14 cellular contexts compared by ENCODE assay signal in the genomic region with DNA sequence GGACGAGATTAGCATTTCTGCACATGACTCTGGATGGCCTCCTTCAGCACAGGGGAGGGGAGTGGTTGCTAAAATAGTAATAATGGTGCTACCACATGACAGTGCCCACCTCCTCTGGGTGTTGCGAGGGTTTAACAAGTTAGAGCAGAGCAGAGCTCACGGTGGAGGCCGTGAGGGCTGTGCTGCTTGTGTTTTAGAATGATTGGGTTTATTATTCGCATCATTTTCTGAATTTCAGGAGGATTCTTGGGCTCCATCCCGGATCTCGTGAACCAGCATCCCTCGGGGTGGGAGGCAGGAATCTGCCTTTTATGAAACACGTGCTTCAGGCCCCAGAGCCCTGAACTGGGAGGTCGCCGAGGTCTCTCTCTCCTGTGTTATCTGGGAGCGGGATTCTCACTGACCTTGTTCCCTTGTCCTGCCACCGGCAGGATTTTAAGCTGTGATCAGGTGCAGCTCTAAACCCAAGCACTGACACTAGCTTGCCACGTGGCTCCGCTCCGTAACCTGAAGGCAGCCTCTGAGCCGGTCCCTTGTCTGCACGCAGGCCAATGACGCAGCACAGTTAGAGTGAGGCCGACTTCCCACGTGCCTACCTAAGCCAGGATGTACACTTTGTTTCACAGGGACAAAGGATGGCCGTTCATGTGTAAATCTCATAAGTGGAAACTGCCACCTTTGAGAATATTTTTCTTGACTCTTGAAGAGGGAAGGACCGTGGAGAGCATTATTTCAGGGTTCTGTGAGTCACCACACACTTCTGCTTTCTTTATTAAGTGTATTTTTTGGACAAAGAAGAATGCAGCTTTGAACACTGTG.
DNase-seq lines count a peak whose midpoint lies in the region; ATAC-seq and TF ChIP-seq lines count a peak whose summit lies in the region.
"Had no signal": no experiment of that assay in that cellular context is flagged by ENCODE, and none has a peak within 500 bp of the region (broad histone marks: within the 10 kb centered on the region; RNA-seq: fewer than 3 reads in every experiment).

No MANE protein-coding gene starts in this region.

- no peaks in the 10 kb centered on the region for H4K20me1 ChIP-seq in PC-9 (ENCODE audit: insufficient read depth)

- H3K27ac ChIP-seq in left lung (no peak overlapping the region), PC-9 (no peak overlapping the region), gastroesophageal sphincter (no peak overlapping the region)
- H3K27ac ChIP-seq in CD8-positive, alpha-beta memory T cell (ENCODE audit: low read depth, low read length), result no peak overlapping the region
- H3K27ac ChIP-seq: cardiac muscle cell had no signal

- H3K36me3 Mint-ChIP-seq in CD8-positive, alpha-beta memory T cell, result peaks cover 0 to 5% (median 0%) of the 10 kb centered on the region in 3 donors

- H3K4me1 ChIP-seq in left lung, result peaks cover 0 to 12% of the 10 kb centered on the region in 2 donors
- H3K4me1 ChIP-seq in CD8-positive, alpha-beta memory T cell (ENCODE audit: insufficient read depth, low read length), result peaks cover 8% of the 10 kb centered on the region
- H3K4me1 ChIP-seq in PC-9 (replicated peaks; ENCODE audit: insufficient read depth), result peaks cover 2% of the 10 kb centered on the region; the same call in 1 of the 2 replicates
- H3K4me1 ChIP-seq in gastroesophageal sphincter, result no peaks in the 10 kb centered on the region

- peak overlapping the region in 1 of 8 donors; percentile 50 for H3K27ac Mint-ChIP-seq in CD8-positive, alpha-beta memory T cell
- H3K27ac Mint-ChIP-seq: CD4-positive, alpha-beta T cell had no signal

- in situ Hi-C loops in KBM-7 (cut with MboI; ENCODE audit: low pct_unique_long_range_greater_than_20kb, low sequenced_read_pairs), result no loop called here

- peaks cover 0 to 6% (median 0%) of the 10 kb centered on the region in 5 donors for H3K9me3 Mint-ChIP-seq in CD8-positive, alpha-beta memory T cell

- DNase-seq in GM10248 (ENCODE audit: extremely low spot score) (peak; percentile 62), KBM-7 (peak; percentile 7), left lung (peak; percentile 50 to 72), DMS 273 (lab: John Stamatoyannopoulos, UW; ENCODE audit: unreplicated experiment) (no peak), PC-9 (no peak)
- DNase-seq in CD8-positive, alpha-beta memory T cell, result no peak
- DNase-seq: activated T-cell treated with anti-CD3 and anti-CD28 coated beads, Interleukin-2, amount 50 U/mL, for 4 hours; CD4-positive, alpha-beta T cell; HCEC 1CT; NCI-H1694 treated with DMSO at 0.1 percent for 48 hours; spleen had no signal

- peaks cover 0 to 6% (median 3%) of the 10 kb centered on the region in 3 donors for H3K4me1 Mint-ChIP-seq in CD8-positive, alpha-beta memory T cell

- ATAC-seq in GM21423 (IDR thresholded peaks at IDR 0.05; ENCODE audit: unreplicated experiment) (peak; percentile 37), left lung (peak; percentile 74), gastroesophageal sphincter (no peak)
- ATAC-seq: activated T-cell treated with anti-CD3 and anti-CD28 coated beads, Interleukin-2, amount 50 U/mL, for 4 hours had no signal

- H3K9me2 ChIP-seq in PC-9 (ENCODE audit: insufficient read depth), result no peaks in the 10 kb centered on the region

- H3K27me3 ChIP-seq in left lung (no peaks in the 10 kb centered on the region), PC-9 (ENCODE audit: insufficient read depth, low read depth) (no peaks in the 10 kb centered on the region), gastroesophageal sphincter (no peaks in the 10 kb centered on the region)
- no peaks in the 10 kb centered on the region for H3K27me3 ChIP-seq in CD8-positive, alpha-beta memory T cell (ENCODE audit: insufficient read depth, low read length, poor library complexity, severe bottlenecking)
- H3K27me3 ChIP-seq: cardiac muscle cell had no signal

- no peak for TF ChIP-seq EP300 in gastroesophageal sphincter (IDR thresholded peaks at IDR 0.05)

- no peak for TF ChIP-seq POLR2A in gastroesophageal sphincter (IDR thresholded peaks at IDR 0.05)

- POLR2A ChIA-PET in GM10248 (lab: Yijun Ruan, JAX) (interaction anchor here (0.6 kb wide), 1 partner anchor 30 kb away, joined by 3 read pairs; no protein-coding TSS in a partner anchor), PC-9 (lab: Charles Lee; ENCODE audit: unreplicated experiment) (no interaction called here)
- POLR2A ChIA-PET in CD8-positive, alpha-beta memory T cell (lab: Charles Lee), result no interaction called here

- H3K4me3 ChIP-seq in left lung, result no peak overlapping the region
- no peak overlapping the region for H3K4me3 ChIP-seq in CD8-positive, alpha-beta memory T cell (ENCODE audit: low read length)
- H3K4me3 ChIP-seq in PC-9, result no peak overlapping the region
- no peak overlapping the region for H3K4me3 ChIP-seq in gastroesophageal sphincter
- H3K4me3 ChIP-seq: cardiac muscle cell, spleen had no signal

- TF ChIP-seq CTCF in GM10248 (IDR thresholded peaks at IDR 0.05; ENCODE audit: control extremely low read depth, extremely low read depth, low read depth, missing control alignments), result peak; percentile 13
- TF ChIP-seq CTCF in left lung (IDR thresholded peaks at IDR 0.05), result no peak
- no peak for TF ChIP-seq CTCF in PC-9 (conservative IDR thresholded peaks at IDR 0.05)
- TF ChIP-seq CTCF in gastroesophageal sphincter (IDR thresholded peaks at IDR 0.05), result no peak

- H2AFZ ChIP-seq in PC-9, result no peak overlapping the region

- H3K27me3 Mint-ChIP-seq in CD8-positive, alpha-beta memory T cell, result peaks cover 0 to 8% of the 10 kb centered on the region in 2 donors

- H3K9me3 ChIP-seq in left lung, result no peaks in the 10 kb centered on the region
- H3K9me3 ChIP-seq in CD8-positive, alpha-beta memory T cell (ENCODE audit: low read length), result no peaks in the 10 kb centered on the region
- no peaks in the 10 kb centered on the region for H3K9me3 ChIP-seq in PC-9 (ENCODE audit: insufficient read depth, low read depth)
- H3K9me3 ChIP-seq in gastroesophageal sphincter, result peaks cover 0 to 5% (median 0%) of the 10 kb centered on the region in 3 donors

- no peaks in the 10 kb centered on the region for H3K36me3 ChIP-seq in left lung
- H3K36me3 ChIP-seq in CD8-positive, alpha-beta memory T cell (ENCODE audit: insufficient read depth, low read length), result no peaks in the 10 kb centered on the region
- H3K36me3 ChIP-seq in PC-9 (ENCODE audit: low read depth), result no peaks in the 10 kb centered on the region
- no peaks in the 10 kb centered on the region for H3K36me3 ChIP-seq in gastroesophageal sphincter
- H3K36me3 ChIP-seq: cardiac muscle cell, spleen had no signal

- CTCF ChIA-PET in GM10248 (lab: Yijun Ruan, JAX) (interaction anchor here (0.7 to 2.7 kb wide), 4 partner anchors 11 to 22 kb away, joined by 3 to 10 read pairs (median 4); no protein-coding TSS in a partner anchor), PC-9 (lab: Charles Lee) (no interaction called here)
- CTCF ChIA-PET in CD8-positive, alpha-beta memory T cell (lab: Charles Lee), result interaction anchor here (1.5 to 2.2 kb wide), 2 partner anchors 13 to 16 kb away, joined by 4 to 9 read pairs; no protein-coding TSS in a partner anchor

- 86 to 89% methylated on average over 8 to 15 of the region's 23 CpGs for WGBS in gastroesophageal sphincter (ENCODE audit: low coverage in 1 of 2), 2 donors

- H3K4me3 Mint-ChIP-seq in CD8-positive, alpha-beta memory T cell, result no peak overlapping the region
- H3K4me3 Mint-ChIP-seq: activated T-cell treated with anti-CD3 and anti-CD28 coated beads, Interleukin-2, amount 50 U/mL, for 4 hours; CD4-positive, alpha-beta T cell had no signal

- H3K4me2 ChIP-seq in PC-9, result no peak overlapping the region

- no peaks in the 10 kb centered on the region for H3F3A ChIP-seq in PC-9 (ENCODE audit: insufficient read depth, low read depth)

- no TSS peak for BruUV-seq in PC-9 (replicated peaks; lab: Mats Ljungman, UMichigan)

- no peaks in the 10 kb centered on the region for H3K79me2 ChIP-seq in PC-9 (ENCODE audit: low read depth)

- intact Hi-C loops in left lung (cut with DNase I) (no loop called here), PC-9 (cut with micrococcal nuclease; ENCODE audit: unreplicated experiment) (no loop called here)

Comparison
In these comparisons a context has a peak if more than half of its experiments do, and no peak if none do; other contexts are left out.
1. DNase-seq: peak in GM10248 (single experiment), KBM-7 (single experiment) and left lung (2 of 2); none in CD8-positive, alpha-beta memory T cell (0 of 5), DMS 273 (single experiment) and PC-9 (0 of 2).